8 cellular contexts compared by ENCODE assay signal in genomic region chr3:11671648-11672100, GRCh38. TPM values are rescaled to one million over a fixed set of nuclear protein-coding genes. Genes with fewer than 3 reads are reported as not detected.
DNase-seq lines count a peak whose midpoint lies in the region; ATAC-seq, FAIRE-seq and TF ChIP-seq lines count a peak whose summit lies in the region.

No MANE protein-coding gene starts in this region.

- no peak overlapping the region for H3K14ac ChIP-seq in neuronal stem cell (ENCODE audit: low read length)

- WGBS in neuronal stem cell (ENCODE audit: extremely low coverage in 2 of 2, insufficient read length in 2 of 2, insufficient replicate concordance in 1 of 2), 2 donors: no CpG with 5 or more reads among the region's 4 CpGs
- 43 to 44% methylated on average over 4 of the region's 4 CpGs for WGBS in tibial nerve, 2 donors

- H3K23ac ChIP-seq in neuronal stem cell (ENCODE audit: low read depth, low read length, poor library complexity): no peak overlapping the region

- no peak overlapping the region for H3K27ac ChIP-seq in BLaER1 treated with 17β-estradiol and CSF1 and Interleukin-3, amounts not matched to agents 10 nM and 100 nM
- H3K27ac ChIP-seq in PC-9 (peak overlapping the region; percentile 63), neuronal stem cell (replicated peaks; ENCODE audit: low read length) (no peak overlapping the region), tibial nerve (no peak overlapping the region)

- H2AK5ac ChIP-seq in neuronal stem cell (ENCODE audit: low read depth, low read length): no peak overlapping the region

- H3K4me2 ChIP-seq in BLaER1 treated with 17β-estradiol and CSF1 and Interleukin-3, amounts not matched to agents 10 nM and 100 nM: peak overlapping the region in 10 of 11 experiments; percentile 5 to 48 (median 20); a peak in 14 of 22 replicates
- H3K4me2 ChIP-seq in PC-9 (peak overlapping the region; percentile 31), neuronal stem cell (ENCODE audit: insufficient read depth, low read length, poor library complexity, severe bottlenecking) (no peak overlapping the region)

- DNase-seq in H54 (ENCODE audit: insufficient read length, low spot score): no peak
- peak; percentile 34 to 78 for DNase-seq in PC-9
- DNase-seq in left cardiac atrium: no peak
- DNase-seq in NK-92 (lab: John Stamatoyannopoulos, UW; ENCODE audit: unreplicated experiment): no peak
- DNase-seq in neuronal stem cell (ENCODE audit: low spot score): no peak
- no peak for DNase-seq in tibial nerve (ENCODE audit: low spot score in 2 of 2)

- intact Hi-C loops in PC-9 (cut with micrococcal nuclease; ENCODE audit: unreplicated experiment) (loop anchor here (5.0 to 10.0 kb wide), 2 partner anchors 46 to 103 kb away; no protein-coding TSS in a partner anchor), left cardiac atrium (cut with DNase I) (no loop called here)

- H2BK120ac ChIP-seq in neuronal stem cell (ENCODE audit: low read depth, low read length): no peak overlapping the region

- H3K18ac ChIP-seq in neuronal stem cell (ENCODE audit: low read length): no peak overlapping the region

- no peak overlapping the region for H3K9ac ChIP-seq in BLaER1 treated with 17β-estradiol and CSF1 and Interleukin-3, amounts not matched to agents 10 nM and 100 nM
- no peak overlapping the region for H3K9ac ChIP-seq in neuronal stem cell (ENCODE audit: low read depth, low read length, poor library complexity)

- peaks cover 0 to 16% (median 0%) of the 10 kb centered on the region in 11 experiments; a peak in 2 of 22 replicates for H4K20me1 ChIP-seq in BLaER1 treated with 17β-estradiol and CSF1 and Interleukin-3, amounts not matched to agents 10 nM and 100 nM
- peaks cover 17% of the 10 kb centered on the region; the same call in 1 of the 2 replicates for H4K20me1 ChIP-seq in PC-9 (ENCODE audit: insufficient read depth)

- no peak overlapping the region for H2BK12ac ChIP-seq in neuronal stem cell (ENCODE audit: low read length)

- H3K4me1 ChIP-seq in BLaER1 treated with 17β-estradiol and CSF1 and Interleukin-3, amounts not matched to agents 10 nM and 100 nM: peaks cover 6 to 18% (median 12%) of the 10 kb centered on the region in 10 experiments; a peak in 19 of 20 replicates
- H3K4me1 ChIP-seq in PC-9 (replicated peaks; ENCODE audit: insufficient read depth): peaks cover 16% of the 10 kb centered on the region
- H3K4me1 ChIP-seq in neuronal stem cell (ENCODE audit: control insufficient read depth in 2 of 2, insufficient read depth in 1 of 2, low read depth in 1 of 2, low read length in 2 of 2): no peaks in the 10 kb centered on the region
- peaks cover 0 to 34% (median 16%) of the 10 kb centered on the region in 4 donors for H3K4me1 ChIP-seq in tibial nerve

- H2BK5ac ChIP-seq in neuronal stem cell (ENCODE audit: low read length): no peak overlapping the region

- no peak overlapping the region for H3K4ac ChIP-seq in neuronal stem cell (ENCODE audit: low read length)

- H3K79me2 ChIP-seq in PC-9 (ENCODE audit: low read depth): peaks cover 52% of the 10 kb centered on the region

- CTCF ChIA-PET in PC-9 (lab: Charles Lee): no interaction called here

- peaks cover 14% of the 10 kb centered on the region for H3F3A ChIP-seq in PC-9 (ENCODE audit: insufficient read depth, low read depth)

- TF ChIP-seq POLR2A in H54 (IDR thresholded peaks at IDR 0.05; ENCODE audit: low read depth, low read length) (no peak), tibial nerve (IDR thresholded peaks at IDR 0.05) (no peak)

- H3K9me2 ChIP-seq in PC-9 (ENCODE audit: insufficient read depth): no peaks in the 10 kb centered on the region

- H4K8ac ChIP-seq in neuronal stem cell (ENCODE audit: low read depth, low read length): no peak overlapping the region

- BruUV-seq in PC-9 (replicated peaks; lab: Mats Ljungman, UMichigan): no TSS peak

- H4K91ac ChIP-seq in neuronal stem cell (ENCODE audit: low read depth, low read length, poor library complexity): no peak overlapping the region

- POLR2A ChIA-PET in PC-9 (lab: Charles Lee; ENCODE audit: unreplicated experiment): no interaction called here

- no peaks in the 10 kb centered on the region for H3K27me3 ChIP-seq in BLaER1 treated with 17β-estradiol and CSF1 and Interleukin-3, amounts not matched to agents 10 nM and 100 nM
- no peaks in the 10 kb centered on the region for H3K27me3 ChIP-seq in PC-9 (ENCODE audit: insufficient read depth, low read depth)
- no peaks in the 10 kb centered on the region for H3K27me3 ChIP-seq in neuronal stem cell (ENCODE audit: control insufficient read depth in 3 of 3, insufficient read depth in 3 of 3, low read depth in 1 of 3, low read length in 3 of 3)
- H3K27me3 ChIP-seq in tibial nerve: no peaks in the 10 kb centered on the region

- no peak for TF ChIP-seq CTCF in PC-9 (conservative IDR thresholded peaks at IDR 0.05)
- TF ChIP-seq CTCF in tibial nerve (IDR thresholded peaks at IDR 0.05): no peak

- TF ChIP-seq EP300 in tibial nerve (IDR thresholded peaks at IDR 0.05): no peak

- H3K79me1 ChIP-seq in neuronal stem cell (ENCODE audit: low read depth, low read length): no peaks in the 10 kb centered on the region

- H3K36me3 ChIP-seq in BLaER1 treated with 17β-estradiol and CSF1 and Interleukin-3, amounts not matched to agents 10 nM and 100 nM: no peaks in the 10 kb centered on the region
- H3K36me3 ChIP-seq in PC-9 (ENCODE audit: low read depth) (no peaks in the 10 kb centered on the region), neuronal stem cell (replicated peaks in 1 of 2; ENCODE audit: control insufficient read depth in 2 of 2, insufficient read depth in 2 of 2, low read length in 2 of 2) (no peaks in the 10 kb centered on the region), tibial nerve (peaks cover 0 to 2% (median 0%) of the 10 kb centered on the region in 3 donors)

- FAIRE-seq in H54 (lab: Jason Lieb, UNC): peak; percentile 77

- H2AFZ ChIP-seq in PC-9: no peak overlapping the region
- no peak overlapping the region for H2AFZ ChIP-seq in neuronal stem cell (ENCODE audit: low read length)

- no peaks in the 10 kb centered on the region for H3K9me3 ChIP-seq in BLaER1 treated with 17β-estradiol and CSF1 and Interleukin-3, amounts not matched to agents 10 nM and 100 nM (replicated peaks in 1 of 11)
- H3K9me3 ChIP-seq in PC-9 (ENCODE audit: insufficient read depth, low read depth) (no peaks in the 10 kb centered on the region), neuronal stem cell (replicated peaks in 1 of 2; ENCODE audit: control insufficient read depth in 2 of 2, insufficient read depth in 1 of 2, low read depth in 1 of 2, low read length in 2 of 2) (no peaks in the 10 kb centered on the region), tibial nerve (no peaks in the 10 kb centered on the region)

- H2BK15ac ChIP-seq in neuronal stem cell (ENCODE audit: low read length): no peak overlapping the region

- ATAC-seq in left cardiac atrium: peak; percentile 44 to 86
- ATAC-seq in GM18907 (IDR thresholded peaks at IDR 0.05; ENCODE audit: unreplicated experiment): no peak

- H3K4me3 ChIP-seq in BLaER1 treated with 17β-estradiol and CSF1 and Interleukin-3, amounts not matched to agents 10 nM and 100 nM: no peak overlapping the region
- H3K4me3 ChIP-seq in PC-9 (no peak overlapping the region), neuronal stem cell (ENCODE audit: low read length in 2 of 2) (no peak overlapping the region), tibial nerve (no peak overlapping the region)

RNA-seq across cellular contexts. Expression of gene VGLL4, which starts 28.0 kb away (rescaled TPM):
- total RNA-seq in PC-9 (2021) (39.1 and 42.2 TPM in 2 replicates), left cardiac atrium (10 to 100 TPM; 28.6 to 36.1 TPM), tibial nerve (100 to 1,000 TPM; 106 to 205 (median 110) TPM)
- 67.7 TPM for polyA plus RNA-seq in neuronal stem cell (2013, experiment 1 of 2)
- 69.5 TPM for polyA plus RNA-seq in neuronal stem cell (2013, experiment 2 of 2)

Comparison
In these comparisons a context has a peak if more than half of its experiments do, and no peak if none do; other contexts are left out.
1. DNase-seq: peak in PC-9 (2 of 2); none in H54 (single experiment), left cardiac atrium (single experiment), NK-92 (single experiment), neuronal stem cell (single experiment) and tibial nerve (0 of 2).